ENCODE assay signal across 10 cellular contexts in genomic region chr13:44068737-44069136, GRCh38.
DNase-seq lines count a peak whose midpoint lies in the region; ATAC-seq, FAIRE-seq and TF ChIP-seq lines count a peak whose summit lies in the region.
"Had no signal": no experiment of that assay in that cellular context is flagged by ENCODE, and none has a peak within 500 bp of the region (broad histone marks: within the 10 kb centered on the region; RNA-seq: fewer than 3 reads in every experiment).

No MANE protein-coding gene starts in this region.

- H3K27me3 ChIP-seq in brain microvascular endothelial cell (replicated peaks) (no peaks in the 10 kb centered on the region), hepatocyte (no peaks in the 10 kb centered on the region)

- H3K79me2 ChIP-seq in hepatocyte = no peaks in the 10 kb centered on the region

- FAIRE-seq in HTR-8/SVneo (lab: Jason Lieb, UNC) = no peak

- no peak overlapping the region for H2AFZ ChIP-seq in hepatocyte

- peak overlapping the region; percentile 92 for H3K27ac ChIP-seq in brain microvascular endothelial cell
- H3K27ac ChIP-seq in hepatocyte = no peak overlapping the region

- H3K9me3 ChIP-seq in hepatocyte (ENCODE audit: low read depth) = no peaks in the 10 kb centered on the region

- TF ChIP-seq CTCF in AG10803 (conservative IDR thresholded peaks at IDR 0.05; ENCODE audit: low read length) = no peak
- no peak for TF ChIP-seq CTCF in brain microvascular endothelial cell (IDR thresholded peaks at IDR 0.05; ENCODE audit: low read depth, low read length, missing control alignments)
- TF ChIP-seq CTCF in hepatocyte (IDR thresholded peaks at IDR 0.05; ENCODE audit: poor library complexity) = no peak

- H3K4me2 ChIP-seq in hepatocyte = no peak overlapping the region

- in situ Hi-C loops in brain microvascular endothelial cell (cut with HindIII; ENCODE audit: low pct_ligation_motif_present, low sequenced_read_pairs) = no loop called here

- DNase-seq in AG10803 (ENCODE audit: low read depth) (peak; percentile 33), HTR-8/SVneo (ENCODE audit: insufficient read length, low spot score) (peak; percentile 36), brain microvascular endothelial cell (peak; percentile 64), left kidney (ENCODE audit: low read depth, low spot score) (peak; percentile 45), middle frontal gyrus (ENCODE audit: extremely low spot score, low spot score) (no peak), hepatocyte (ENCODE audit: low spot score) (no peak)
- DNase-seq: activated gamma-delta T cell; stimulated activated CD4-positive, alpha-beta T cell treated with anti-CD3 and anti-CD28 coated beads, Interleukin-2, amount 100 ng/mL, for 48 hours had no signal

- H3K4me3 ChIP-seq in AG10803 (ENCODE audit: low read length) (no peak overlapping the region), brain microvascular endothelial cell (ENCODE audit: low read depth, low read length) (no peak overlapping the region), hepatocyte (no peak overlapping the region)

- ATAC-seq in HG03442 (IDR thresholded peaks at IDR 0.05; ENCODE audit: unreplicated experiment) (no peak), GM21423 (IDR thresholded peaks at IDR 0.05; ENCODE audit: unreplicated experiment) (no peak)

- peaks cover 7% of the 10 kb centered on the region for H3K4me1 ChIP-seq in hepatocyte (ENCODE audit: insufficient read depth)

- 59% methylated on average over 4 of the region's 4 CpGs for WGBS in hepatocyte (ENCODE audit: low lambda C conversion rate, missing lambda C conversion rate)

- H4K20me1 ChIP-seq in hepatocyte (ENCODE audit: insufficient read depth, poor library complexity, severe bottlenecking) = no peaks in the 10 kb centered on the region

- H3K36me3 ChIP-seq in brain microvascular endothelial cell (replicated peaks) = no peaks in the 10 kb centered on the region
- no peaks in the 10 kb centered on the region for H3K36me3 ChIP-seq in hepatocyte (replicated peaks; ENCODE audit: insufficient read depth, low read depth)

- no peaks in the 10 kb centered on the region for H3K9me2 ChIP-seq in hepatocyte (replicated peaks; ENCODE audit: insufficient read depth)

Comparison
In these comparisons a context has a peak if more than half of its experiments do, and no peak if none do; other contexts are left out.
1. DNase-seq: peak in AG10803 (single experiment), HTR-8/SVneo (single experiment), brain microvascular endothelial cell (single experiment) and left kidney (single experiment); none in middle frontal gyrus (single experiment) and hepatocyte (single experiment).